9 cellular contexts compared by ENCODE assay signal in genomic region chr14:28294834-28295440, GRCh38.
A peak's percentile ranks its signal among the peaks of the same experiment; 100 is the strongest.
DNase-seq lines count a peak whose midpoint lies in the region; ATAC-seq and TF ChIP-seq lines count a peak whose summit lies in the region.
"Had no signal": no experiment of that assay in that cellular context is flagged by ENCODE, and none has a peak within 500 bp of the region (broad histone marks: within the 10 kb centered on the region; RNA-seq: fewer than 3 reads in every experiment).

No MANE protein-coding gene starts in this region.

- peak; percentile 33 for TF ChIP-seq CTCF in cardiac fibroblast (IDR thresholded peaks at IDR 0.05; ENCODE audit: low read depth, low read length)

- H3K4me3 ChIP-seq in cardiac fibroblast (replicated peaks in 1 of 2; ENCODE audit: low read depth in 2 of 2, low read length in 2 of 2), result no peak overlapping the region
- H3K4me3 ChIP-seq: pancreas had no signal

- DNase-seq in NCI-H2029 treated with DMSO at 0.1 percent for 48 hours (lab: John Stamatoyannopoulos, UW), result peak; percentile 3
- no peak for DNase-seq in NCI-H2029 (lab: John Stamatoyannopoulos, UW)
- DNase-seq in NCI-H526 treated with DMSO at 0.1 percent for 48 hours (lab: John Stamatoyannopoulos, UW), result peak; percentile 14
- peak; percentile 63 to 78 for DNase-seq in cardiac fibroblast (ENCODE audit: low read depth in 2 of 2)
- DNase-seq in renal cortical epithelial cell (ENCODE audit: low read depth), result peak; percentile 3
- no peak for DNase-seq in NCI-H226
- DNase-seq: pancreas had no signal

- ATAC-seq in HG03097 (IDR thresholded peaks at IDR 0.05; ENCODE audit: low FRiP score, unreplicated experiment) (no peak), GM18520 (IDR thresholded peaks at IDR 0.05; ENCODE audit: unreplicated experiment) (no peak)
- ATAC-seq: pancreas had no signal

Comparison
In these comparisons a context has a peak if more than half of its experiments do, and no peak if none do; other contexts are left out.
1. DNase-seq: peak in NCI-H2029 treated with DMSO at 0.1 percent for 48 hours (single experiment), NCI-H526 treated with DMSO at 0.1 percent for 48 hours (single experiment), cardiac fibroblast (2 of 2) and renal cortical epithelial cell (single experiment); none in NCI-H2029 (single experiment) and NCI-H226 (single experiment).